10 cellular contexts compared by ENCODE assay signal in genomic region chr7:82823073-82823472, GRCh38.
"Had no signal": no experiment of that assay in that cellular context is flagged by ENCODE, and none has a peak within 500 bp of the region (broad histone marks: within the 10 kb centered on the region; RNA-seq: fewer than 3 reads in every experiment).

No MANE protein-coding gene starts in this region.

- FAIRE-seq: H1, H54, HTR-8/SVneo had no signal

- H3K9ac ChIP-seq: KMS-11 had no signal

- H3K27ac ChIP-seq: HL-60, KMS-11 had no signal

- H3K4me2 ChIP-seq: GM23338, KMS-11 had no signal

- DNase-seq: H9, HCEC 1CT, Karpas-422, KBM-7 had no signal

- H3K4me3 ChIP-seq: GM23338 had no signal

- H2AFZ ChIP-seq: GM23338 had no signal

- ATAC-seq: GM23338 had no signal
